ENCODE assay signal across 8 cellular contexts in the genomic region with DNA sequence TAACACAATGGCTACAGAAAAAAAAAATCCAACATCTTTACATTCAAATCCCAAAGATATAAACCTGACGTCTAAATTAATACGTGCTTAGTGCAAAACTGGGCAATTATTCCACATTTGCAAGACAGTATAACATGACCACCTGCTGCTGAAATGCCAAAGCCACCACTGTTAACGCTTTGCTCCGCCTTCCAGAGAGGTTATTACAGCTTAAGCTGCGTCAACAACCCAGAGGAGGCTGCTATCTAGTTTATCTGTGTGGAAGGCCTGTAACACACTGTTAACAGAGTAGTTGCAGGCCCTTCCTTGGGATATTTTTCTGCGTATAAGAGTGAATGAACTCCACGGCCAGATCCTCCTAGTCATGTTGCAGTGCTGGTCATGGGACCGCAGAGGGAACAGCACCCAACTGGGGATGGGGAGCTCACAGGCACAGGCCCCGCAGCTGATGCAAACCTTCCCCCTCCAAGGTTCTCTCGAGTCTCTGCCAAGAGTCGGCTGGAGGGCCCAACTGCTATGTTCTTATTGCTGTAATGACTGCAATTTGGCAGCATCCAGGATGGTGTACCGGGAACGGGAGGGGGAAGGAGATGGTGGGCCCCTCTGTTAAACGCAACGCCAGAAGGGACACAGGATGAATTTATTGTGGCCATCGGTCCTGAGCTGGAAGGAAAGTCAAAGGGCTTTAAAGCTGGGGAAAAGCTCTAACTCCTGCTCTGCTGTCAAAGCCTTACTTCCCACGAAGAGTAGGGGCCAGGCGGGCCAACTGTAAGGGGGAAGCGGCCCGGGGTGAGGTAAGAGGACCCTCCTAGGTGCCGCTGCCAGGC. TPM values are rescaled to one million over a fixed set of nuclear protein-coding genes. Genes with fewer than 3 reads are reported as not detected.
DNase-seq lines count a peak whose midpoint lies in the region; ATAC-seq and TF ChIP-seq lines count a peak whose summit lies in the region.

No MANE protein-coding gene starts in this region.

- intact Hi-C loops in gastrocnemius medialis (cut with DNase I; ENCODE audit: low total_unique reads): loop anchor here (1.0 to 10.0 kb wide), 3 partner anchors 9 to 825 kb away; a partner anchor contains a TSS

- H3K4me1 ChIP-seq in iPS-15b (ENCODE audit: control insufficient read depth, insufficient read depth, low read length) (peaks cover 12% of the 10 kb centered on the region), gastrocnemius medialis (peaks cover 19% of the 10 kb centered on the region in 2 donors)

- peak; percentile 42 to 43 for ATAC-seq in gastrocnemius medialis

- peak overlapping the region; percentile 42 for H3K9ac ChIP-seq in iPS-15b (ENCODE audit: low read depth, low read length)

- peak overlapping the region; percentile 90 to 98 (median 92) for H3K27ac ChIP-seq in gastrocnemius medialis

- H3K27me3 ChIP-seq in iPS-15b (ENCODE audit: control insufficient read depth, insufficient read depth, low read length) (peaks cover 9% of the 10 kb centered on the region), gastrocnemius medialis (no peaks in the 10 kb centered on the region)

- TF ChIP-seq CTCF in astrocyte of the spinal cord (IDR thresholded peaks at IDR 0.05; ENCODE audit: low read depth, low read length): no peak
- no peak for TF ChIP-seq CTCF in gastrocnemius medialis (IDR thresholded peaks at IDR 0.05 in 4 of 5, conservative IDR thresholded peaks at IDR 0.05 in 1 of 5)

- in situ Hi-C loops in astrocyte of the spinal cord (cut with HindIII; ENCODE audit: low sequenced_read_pairs): no loop called here
- in situ Hi-C loops in gastrocnemius medialis (cut with MboI; ENCODE audit: low sequenced_read_pairs in 4 of 4): loop anchor here (5.0 to 10.0 kb wide), 4 partner anchors 165 to 188 kb away; a partner anchor contains a TSS

- H3K36me3 ChIP-seq in iPS-15b (ENCODE audit: control insufficient read depth, insufficient read depth, low read length) (no peaks in the 10 kb centered on the region), gastrocnemius medialis (no peaks in the 10 kb centered on the region)

- no peaks in the 10 kb centered on the region for H3K9me3 ChIP-seq in iPS-15b (ENCODE audit: control insufficient read depth, insufficient read depth, low read length)
- H3K9me3 ChIP-seq in gastrocnemius medialis: no peaks in the 10 kb centered on the region

- DNase-seq in GDM1 (lab: John Stamatoyannopoulos, UW) (peak; percentile 23), HEK293T (ENCODE audit: extremely low spot score) (peak; percentile 58), NCI-H1092 (lab: John Stamatoyannopoulos, UW) (peak; percentile 54), SW 1271 (lab: John Stamatoyannopoulos, UW) (peak; percentile 16 to 51), astrocyte of the spinal cord (ENCODE audit: low read depth, low spot score) (peak; percentile 64), gastrocnemius medialis (peak in 1 of 2 donors; percentile 53), T1000 (lab: John Stamatoyannopoulos, UW) (no peak)

- POLR2A ChIA-PET in HEK293T (lab: Yijun Ruan, JAX): interaction anchor here (0.8 to 3.6 kb wide), 26 partner anchors 9 to 422 kb away, joined by 3 to 87 read pairs (median 4); a partner anchor contains a TSS

- CTCF ChIA-PET in HEK293T (lab: Yijun Ruan, JAX): interaction anchor here (0.6 to 4.2 kb wide), 11 partner anchors 9 to 476 kb away, joined by 3 to 25 read pairs (median 5); a partner anchor contains a TSS

- peak overlapping the region; percentile 67 for H3K4me3 ChIP-seq in astrocyte of the spinal cord (ENCODE audit: low read depth, low read length)
- H3K4me3 ChIP-seq in iPS-15b (ENCODE audit: low read depth, low read length): peak overlapping the region; percentile 82
- H3K4me3 ChIP-seq in gastrocnemius medialis: peak overlapping the region; percentile 76 to 97 (median 89)

- TF ChIP-seq POLR2A in gastrocnemius medialis (IDR thresholded peaks at IDR 0.05): no peak

TF ChIP-seq in HEK293T, 16 proteins besides CTCF, POLR2A, EP300 and RAD21:
- TF ChIP-seq FOXM1 (IDR thresholded peaks at IDR 0.05; ENCODE audit: borderline replicate concordance): no peak
- TF ChIP-seq FOXK2 (IDR thresholded peaks at IDR 0.05): no peak
- no peak for TF ChIP-seq LEF1 (IDR thresholded peaks at IDR 0.05; ENCODE audit: borderline replicate concordance)
- 0 out of 2 replicates have a peak, but pooled peaks have one; percentile 86 for TF ChIP-seq HDGF (IDR thresholded peaks at IDR 0.05; ENCODE audit: borderline replicate concordance)

RNA-seq across cellular contexts. Expression of a gene that starts 1.0 kb away (rescaled TPM):
- 1 to 10 TPM; 7.0 to 9.5 (median 9.2) TPM for total RNA-seq in gastrocnemius medialis

RNA-seq across cellular contexts. Expression of a gene that starts 40.4 kb away (rescaled TPM):
- 1 to 10 TPM; 5.9 to 9.0 (median 7.4) TPM for total RNA-seq in gastrocnemius medialis
